In genomic region chr19:15200575-15201364, GRCh38 we compare ENCODE assay signal across 1 cellular context.
TF ChIP-seq lines count a peak whose summit lies in the region.

Gene NOTCH3, minus strand, starts transcription at chr19:15200995. Its CDS starts 90 bp downstream, at chr19:15200905.

TF ChIP-seq in HepG2, 621 proteins besides CTCF, POLR2A, EP300 and RAD21 (continued from another document):
- no peak for TF ChIP-seq ZNF564 (CRISPR knock-in tag; IDR thresholded peaks at IDR 0.05)
